Comparison of ENCODE assay signal across 20 cellular contexts in the genomic region with DNA sequence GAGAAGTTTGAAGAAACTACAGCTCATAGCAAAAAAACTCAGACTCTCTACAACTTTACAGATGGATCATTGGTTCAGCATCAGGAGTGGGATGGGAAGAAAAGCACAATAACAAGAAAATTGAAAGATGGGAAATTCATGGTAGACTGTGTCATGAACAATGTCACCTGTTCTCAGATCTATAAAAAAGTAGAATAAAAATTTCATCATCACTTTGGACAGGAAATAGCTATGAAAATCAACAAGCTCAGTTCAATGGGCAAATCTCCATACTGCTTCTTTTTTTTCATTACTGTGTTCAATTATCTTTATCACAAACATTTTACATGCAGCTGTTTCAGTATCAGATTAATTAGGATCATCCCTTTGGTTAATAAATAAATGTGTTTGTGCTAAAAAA.
"Had no signal": no experiment of that assay in that cellular context is flagged by ENCODE, and none has a peak within 500 bp of the region (broad histone marks: within the 10 kb centered on the region; RNA-seq: fewer than 3 reads in every experiment).

No MANE protein-coding gene starts in this region.

- H3K4me3 ChIP-seq: colonic mucosa had no signal

- H3K36me3 ChIP-seq: brain microvascular endothelial cell, colonic mucosa had no signal

- DNase-seq: activated CD4-positive, alpha-beta T cell treated with anti-CD3 and anti-CD28 coated beads for 1 hour; activated CD4-positive, alpha-beta T cell treated with anti-CD3 and anti-CD28 coated beads for 4 hours; activated CD4-positive, alpha-beta T cell treated with anti-CD3 and anti-CD28 coated beads, Interleukin-2, amount 50 U/mL, for 1 hour; activated CD4-positive, alpha-beta T cell treated with anti-CD3 and anti-CD28 coated beads, Interleukin-2, amount 50 U/mL, for 48 hours; activated CD8-positive, alpha-beta memory T cell treated with anti-CD3 and anti-CD28 coated beads for 24 hours; activated CD8-positive, alpha-beta T cell treated with anti-CD3 and anti-CD28 coated beads for 36 hours; activated gamma-delta T cell; activated naive CD4-positive, alpha-beta T cell; activated naive CD4-positive, alpha-beta T cell treated with anti-CD3 and anti-CD28 coated beads, Interleukin-2, amount 50 U/mL, for 16 hours; activated T-cell treated with anti-CD3 and anti-CD28 coated beads, Interleukin-2, amount 50 U/mL, for 4 hours; amniotic stem cell; anterior cingulate cortex; brain microvascular endothelial cell; caudate nucleus; colonic mucosa; effector CD8-positive, alpha-beta T cell; foreskin fibroblast; head of caudate nucleus; T-helper 2 cell had no signal

- H3K9me3 ChIP-seq: colonic mucosa had no signal

- H3K27me3 ChIP-seq: brain microvascular endothelial cell, colonic mucosa had no signal

- H3K4me1 ChIP-seq: colonic mucosa had no signal

- ATAC-seq: activated CD8-positive, alpha-beta T cell treated with anti-CD3 and anti-CD28 coated beads for 36 hours; activated T-cell treated with anti-CD3 and anti-CD28 coated beads, Interleukin-2, amount 50 U/mL, for 4 hours; esophagus mucosa had no signal

- H3K27ac ChIP-seq: brain microvascular endothelial cell, colonic mucosa had no signal
